1 cellular context compared by ENCODE assay signal in genomic region chr17:63760771-63761539, GRCh38.
TF ChIP-seq lines count a peak whose summit lies in the region.

No MANE protein-coding gene starts in this region.

TF ChIP-seq in K562, 482 proteins besides CTCF, POLR2A, EP300 and RAD21:
- TF ChIP-seq AFF4 (CRISPR knock-in tag; IDR thresholded peaks at IDR 0.05) = no peak
- TF ChIP-seq EGR1 (conservative IDR thresholded peaks at IDR 0.05) = peak; percentile 46; the same call in 1 of the 2 replicates
